8 cellular contexts compared by ENCODE assay signal in genomic region chr1:83998599-83999315, GRCh38. TPM values are rescaled to one million over a fixed set of nuclear protein-coding genes. Genes with fewer than 3 reads are reported as not detected.
DNase-seq lines count a peak whose midpoint lies in the region; ATAC-seq and TF ChIP-seq lines count a peak whose summit lies in the region.

A gene with protein sequence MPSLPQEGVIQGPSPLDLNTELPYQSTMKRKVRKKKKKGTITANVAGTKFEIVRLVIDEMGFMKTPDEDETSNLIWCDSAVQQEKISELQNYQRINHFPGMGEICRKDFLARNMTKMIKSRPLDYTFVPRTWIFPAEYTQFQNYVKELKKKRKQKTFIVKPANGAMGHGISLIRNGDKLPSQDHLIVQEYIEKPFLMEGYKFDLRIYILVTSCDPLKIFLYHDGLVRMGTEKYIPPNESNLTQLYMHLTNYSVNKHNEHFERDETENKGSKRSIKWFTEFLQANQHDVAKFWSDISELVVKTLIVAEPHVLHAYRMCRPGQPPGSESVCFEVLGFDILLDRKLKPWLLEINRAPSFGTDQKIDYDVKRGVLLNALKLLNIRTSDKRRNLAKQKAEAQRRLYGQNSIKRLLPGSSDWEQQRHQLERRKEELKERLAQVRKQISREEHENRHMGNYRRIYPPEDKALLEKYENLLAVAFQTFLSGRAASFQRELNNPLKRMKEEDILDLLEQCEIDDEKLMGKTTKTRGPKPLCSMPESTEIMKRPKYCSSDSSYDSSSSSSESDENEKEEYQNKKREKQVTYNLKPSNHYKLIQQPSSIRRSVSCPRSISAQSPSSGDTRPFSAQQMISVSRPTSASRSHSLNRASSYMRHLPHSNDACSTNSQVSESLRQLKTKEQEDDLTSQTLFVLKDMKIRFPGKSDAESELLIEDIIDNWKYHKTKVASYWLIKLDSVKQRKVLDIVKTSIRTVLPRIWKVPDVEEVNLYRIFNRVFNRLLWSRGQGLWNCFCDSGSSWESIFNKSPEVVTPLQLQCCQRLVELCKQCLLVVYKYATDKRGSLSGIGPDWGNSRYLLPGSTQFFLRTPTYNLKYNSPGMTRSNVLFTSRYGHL (minus strand): TSS chr1:83999132. CDS start chr1:83952211, 46,921 bp downstream.

- peaks cover 5% of the 10 kb centered on the region for H3K36me3 Mint-ChIP-seq in dendritic cell treated with granulocyte-macrophage colony-stimulating factor and Interleukin-4, amounts not matched to agents 40 ng/mL and 50 ng/mL, for 4 days (ENCODE audit: low read depth)

- TF ChIP-seq CTCF in 22Rv1 (IDR thresholded peaks at IDR 0.05) (no peak), lower leg skin (IDR thresholded peaks at IDR 0.05) (no peak)

- H3K27ac Mint-ChIP-seq in dendritic cell treated with granulocyte-macrophage colony-stimulating factor and Interleukin-4, amounts not matched to agents 40 ng/mL and 50 ng/mL, for 4 days = peak within 1 kb of the TSS; percentile 81

- intact Hi-C loops in dendritic cell treated with granulocyte-macrophage colony-stimulating factor and Interleukin-4, amounts not matched to agents 40 ng/mL and 50 ng/mL, for 4 days (cut with micrococcal nuclease) = no loop called here
- intact Hi-C loops in lower leg skin (cut with DNase I; ENCODE audit: low total_unique reads) = no loop called here

- H3K4me3 Mint-ChIP-seq in dendritic cell treated with granulocyte-macrophage colony-stimulating factor and Interleukin-4, amounts not matched to agents 40 ng/mL and 50 ng/mL, for 4 days = peak within 1 kb of the TSS; percentile 84

- peaks cover 8% of the 10 kb centered on the region for H3K4me1 Mint-ChIP-seq in dendritic cell treated with granulocyte-macrophage colony-stimulating factor and Interleukin-4, amounts not matched to agents 40 ng/mL and 50 ng/mL, for 4 days (ENCODE audit: low read depth)

- peak within 1 kb of the TSS; percentile 59 for H3K4me3 ChIP-seq in lower leg skin (ENCODE audit: low read depth, poor library complexity, severe bottlenecking)

- ATAC-seq in GM18868 (IDR thresholded peaks at IDR 0.05; ENCODE audit: unreplicated experiment) = peak; percentile 87
- peak; percentile 81 for ATAC-seq in HG03095 (IDR thresholded peaks at IDR 0.05; ENCODE audit: unreplicated experiment)

- no peak for TF ChIP-seq POLR2A in lower leg skin (IDR thresholded peaks at IDR 0.05)

- peak within 1 kb of the TSS; percentile 56; the same call in 1 of the 2 replicates for H3K27ac ChIP-seq in 22Rv1

- DNase-seq in NCI-H2196 treated with DMSO at 0.1 percent for 48 hours (lab: John Stamatoyannopoulos, UW; ENCODE audit: unreplicated experiment) (peak; percentile 88), lower leg skin (ENCODE audit: low spot score in 2 of 2) (peak; percentile 33 to 91)
- peak; percentile 19 to 31 for DNase-seq in activated CD4-positive, alpha-beta T cell treated with anti-CD3 and anti-CD28 coated beads for 4 hours
- peak; percentile 57 for DNase-seq in stimulated activated CD4-positive, alpha-beta T cell treated with anti-CD3 and anti-CD28 coated beads, Interleukin-4, amount 100 ng/mL, for 24 hours

- WGBS in lower leg skin, 2 donors = 1 to 2% methylated on average over 28 to 31 of the region's 66 CpGs

- H3K9me3 Mint-ChIP-seq in dendritic cell treated with granulocyte-macrophage colony-stimulating factor and Interleukin-4, amounts not matched to agents 40 ng/mL and 50 ng/mL, for 4 days = no peaks in the 10 kb centered on the region

- peaks cover 54% of the 10 kb centered on the region for H3K27me3 Mint-ChIP-seq in dendritic cell treated with granulocyte-macrophage colony-stimulating factor and Interleukin-4, amounts not matched to agents 40 ng/mL and 50 ng/mL, for 4 days

RNA-seq across cellular contexts. Expression of the gene that starts here (rescaled TPM):
- total RNA-seq in lower leg skin = 1 to 10 TPM in 3 of 4 donors, under 1 TPM in 1; 0.95 to 7.6 (median 3.8) TPM

Comparison
In these comparisons a context has a peak if more than half of its experiments do, and no peak if none do; other contexts are left out.
1. Peak in every context shown above with its lines: DNase-seq, ATAC-seq, H3K4me3 ChIP-seq and H3K27ac ChIP-seq.
2. DNase-seq: peak in every context shown above with its lines; median percentile 88 in NCI-H2196 treated with DMSO at 0.1 percent for 48 hours; 62 in lower leg skin; 57 in stimulated activated CD4-positive, alpha-beta T cell treated with anti-CD3 and anti-CD28 coated beads, Interleukin-4, amount 100 ng/mL, for 24 hours; 25 in activated CD4-positive, alpha-beta T cell treated with anti-CD3 and anti-CD28 coated beads for 4 hours.